16 cellular contexts compared by ENCODE assay signal in the genomic region with DNA sequence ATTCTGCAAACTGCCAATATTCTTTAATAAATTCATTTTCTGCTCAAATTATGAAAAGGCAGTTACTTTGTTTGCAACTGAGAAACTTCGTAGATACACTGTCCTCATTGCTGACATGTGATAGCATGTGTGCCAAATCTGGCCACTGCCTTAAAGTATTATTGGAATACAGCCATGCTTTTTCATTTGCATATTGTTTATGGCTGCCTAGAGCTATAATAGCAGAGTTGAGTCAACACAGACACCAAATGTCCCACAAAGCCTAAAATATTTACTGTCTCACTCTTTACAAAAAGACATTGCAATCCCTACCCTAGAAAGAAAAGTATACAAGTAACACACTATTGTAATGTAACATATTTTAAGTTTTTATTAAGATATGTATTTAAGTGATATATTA.
A peak's percentile ranks its signal among the peaks of the same experiment; 100 is the strongest.
DNase-seq lines count a peak whose midpoint lies in the region; ATAC-seq and TF ChIP-seq lines count a peak whose summit lies in the region.
"Had no signal": no experiment of that assay in that cellular context is flagged by ENCODE, and none has a peak within 500 bp of the region (broad histone marks: within the 10 kb centered on the region; RNA-seq: fewer than 3 reads in every experiment).

No MANE protein-coding gene starts in this region.

- no peaks in the 10 kb centered on the region for H3K4me1 ChIP-seq in A673 (ENCODE audit: insufficient read depth, low read length, poor library complexity, severe bottlenecking)
- no peaks in the 10 kb centered on the region for H3K4me1 ChIP-seq in adipocyte (ENCODE audit: control insufficient read depth, insufficient read depth, low read length)
- H3K4me1 ChIP-seq in mucosa of descending colon (ENCODE audit: low read depth) = no peaks in the 10 kb centered on the region

- H3K27me3 Mint-ChIP-seq in HFFc6 (ENCODE audit: insufficient read depth) = no peaks in the 10 kb centered on the region
- H3K27me3 Mint-ChIP-seq: B cell had no signal

- H3K36me3 Mint-ChIP-seq in HFFc6 (ENCODE audit: low read depth) = no peaks in the 10 kb centered on the region

- peak; percentile 22 for DNase-seq in A673 (ENCODE audit: low spot score)
- DNase-seq in HFFc6 = peak; percentile 33
- DNase-seq in adipocyte (ENCODE audit: low read depth) = peak; percentile 56
- DNase-seq in mucosa of descending colon = peak in 1 of 3 donors; percentile 10
- no peak for DNase-seq in cardiac septum (ENCODE audit: low spot score)
- DNase-seq in ureter (ENCODE audit: low spot score) = no peak
- DNase-seq in UCSD-AML1 (lab: John Stamatoyannopoulos, UW; ENCODE audit: unreplicated experiment) = no peak
- DNase-seq: DND-41, KBM-7, NCI-H1417 treated with DMSO at 0.1 percent for 48 hours, NCI-H187 treated with DMSO at 0.1 percent for 48 hours, NCI-H345, NCI-H524 treated with DMSO at 0.1 percent for 48 hours had no signal

- H3K36me3 ChIP-seq in A673 (ENCODE audit: insufficient read depth, low read length, poor library complexity, severe bottlenecking) (no peaks in the 10 kb centered on the region), adipocyte (ENCODE audit: control insufficient read depth, insufficient read depth, low read length, severe bottlenecking) (no peaks in the 10 kb centered on the region), mucosa of descending colon (ENCODE audit: low read depth) (no peaks in the 10 kb centered on the region)

- H3K4me1 Mint-ChIP-seq in HFFc6 (ENCODE audit: low read depth) = peaks cover 27% of the 10 kb centered on the region
- H3K4me1 Mint-ChIP-seq: B cell had no signal

- POLR2A ChIA-PET in A673 (lab: Charles Lee; ENCODE audit: low non-redundant PET) = no interaction called here

- BruUV-seq in A673 (replicated peaks; lab: Mats Ljungman, UMichigan) = no TSS peak

- CTCF ChIA-PET in A673 (lab: Charles Lee) = no interaction called here

- no peaks in the 10 kb centered on the region for H3K9me3 Mint-ChIP-seq in HFFc6

- H3K9me3 ChIP-seq in A673 (ENCODE audit: low read depth, low read length, poor library complexity, severe bottlenecking) (no peaks in the 10 kb centered on the region), adipocyte (ENCODE audit: control insufficient read depth, low read length) (no peaks in the 10 kb centered on the region), mucosa of descending colon (no peaks in the 10 kb centered on the region)

- peak; percentile 31 for ATAC-seq in mucosa of descending colon
- no peak for ATAC-seq in HG02938 (IDR thresholded peaks at IDR 0.05; ENCODE audit: unreplicated experiment)

- no peak overlapping the region for H3K27ac ChIP-seq in A673 (ENCODE audit: low read depth, low read length, poor library complexity, severe bottlenecking)
- H3K27ac ChIP-seq: 22Rv1 had no signal

- TF ChIP-seq CTCF in A673 (conservative IDR thresholded peaks at IDR 0.05; ENCODE audit: low read depth, low read length) (no peak), HFFc6 (IDR thresholded peaks at IDR 0.05) (no peak), mucosa of descending colon (IDR thresholded peaks at IDR 0.05) (no peak)

- no peak overlapping the region for H3K9ac ChIP-seq in adipocyte (ENCODE audit: low read length)

- intact Hi-C loops in A673 (cut with micrococcal nuclease; ENCODE audit: unreplicated experiment) = no loop called here
- intact Hi-C loops in mucosa of descending colon (cut with DNase I, micrococcal nuclease) = no loop called here
- intact Hi-C loops in cardiac septum (cut with DNase I) = no loop called here

- no peak overlapping the region for H3K4me3 ChIP-seq in A673 (ENCODE audit: low read depth, low read length, poor library complexity, severe bottlenecking)
- H3K4me3 ChIP-seq in adipocyte (ENCODE audit: low read length) = no peak overlapping the region
- H3K4me3 ChIP-seq in mucosa of descending colon = no peak overlapping the region

- no peak overlapping the region for H3K4me3 Mint-ChIP-seq in HFFc6
- H3K4me3 Mint-ChIP-seq: B cell had no signal

- no peaks in the 10 kb centered on the region for H3K27me3 ChIP-seq in A673 (replicated peaks; ENCODE audit: insufficient read depth, low read depth, low read length, poor library complexity)
- H3K27me3 ChIP-seq in adipocyte (replicated peaks; ENCODE audit: control insufficient read depth, insufficient read depth, low read length) = no peaks in the 10 kb centered on the region

- H3K27ac Mint-ChIP-seq in HFFc6 = no peak overlapping the region
- H3K27ac Mint-ChIP-seq: B cell had no signal

Comparison
In these comparisons a context has a peak if more than half of its experiments do, and no peak if none do; other contexts are left out.
1. DNase-seq: peak in A673 (single experiment), HFFc6 (single experiment) and adipocyte (single experiment); none in cardiac septum (single experiment), ureter (single experiment) and UCSD-AML1 (single experiment).